ENCODE assay signal across 8 cellular contexts in the genomic region with DNA sequence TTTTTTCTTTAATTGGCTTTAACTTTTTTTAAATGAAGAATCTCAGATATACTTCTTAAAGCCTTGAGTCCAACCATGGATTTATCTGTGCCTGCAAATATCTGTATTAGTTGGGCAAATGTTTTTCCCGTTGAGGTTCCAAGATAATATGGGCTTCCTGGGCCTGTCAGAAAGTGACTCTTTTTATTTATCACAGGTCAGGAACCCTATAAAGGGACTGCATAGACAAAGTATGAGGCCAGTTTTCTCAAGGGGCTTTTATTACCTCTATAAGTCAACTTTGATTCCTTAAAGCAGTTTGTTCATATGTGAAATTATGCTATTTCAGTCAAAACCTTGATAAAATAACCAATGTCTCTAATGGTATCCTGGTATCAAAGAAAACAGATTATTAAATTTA.
"Had no signal": no experiment of that assay in that cellular context is flagged by ENCODE, and none has a peak within 500 bp of the region (broad histone marks: within the 10 kb centered on the region; RNA-seq: fewer than 3 reads in every experiment).

No MANE protein-coding gene starts in this region.

- FAIRE-seq: G401.6, GM12878, GM12891, GM12892, GM18507, GM19239 had no signal

- H3K4me3 ChIP-seq: GM12878 had no signal

- DNase-seq: GDM1, GF-D8 had no signal

- ATAC-seq: GM12878 had no signal
